ENCODE assay signal across 29 cellular contexts in genomic region chr12:57525615-57526383, GRCh38. TPM values are rescaled to one million over a fixed set of nuclear protein-coding genes. Genes with fewer than 3 reads are reported as not detected.
A peak's percentile ranks its signal among the peaks of the same experiment; 100 is the strongest.
DNase-seq lines count a peak whose midpoint lies in the region; ATAC-seq and TF ChIP-seq lines count a peak whose summit lies in the region.
"Had no signal": no experiment of that assay in that cellular context is flagged by ENCODE, and none has a peak within 500 bp of the region (broad histone marks: within the 10 kb centered on the region; RNA-seq: fewer than 3 reads in every experiment).

No MANE protein-coding gene starts in this region.

- H3K27ac Mint-ChIP-seq in activated CD8-positive, alpha-beta T cell treated with anti-CD3 and anti-CD28 coated beads for 36 hours, result peak overlapping the region; percentile 57
- no peak overlapping the region for H3K27ac Mint-ChIP-seq in activated CD8-positive, alpha-beta T cell treated with anti-CD3 and anti-CD28 coated beads, Interleukin-2, amount 10 ng/mL, durations not matched to agents 7 days and 5 days
- H3K27ac Mint-ChIP-seq in dendritic cell treated with granulocyte-macrophage colony-stimulating factor and Interleukin-4, amounts not matched to agents 40 ng/mL and 50 ng/mL, for 4 days, result peak overlapping the region; percentile 49
- peak overlapping the region; percentile 99 for H3K27ac Mint-ChIP-seq in stimulated activated effector memory CD8-positive, alpha-beta T cell treated with anti-CD3 and anti-CD28 coated beads, Interleukin-12 subunit alpha, Interleukin-12 subunit beta, amount 100 ng/mL, for 72 hours
- H3K27ac Mint-ChIP-seq: memory B cell, WTC11 had no signal

- ATAC-seq in activated CD8-positive, alpha-beta T cell treated with anti-CD3 and anti-CD28 coated beads for 36 hours, result no peak
- ATAC-seq in activated CD8-positive, alpha-beta T cell treated with anti-CD3 and anti-CD28 coated beads, Interleukin-2, amount 10 ng/mL, durations not matched to agents 7 days and 5 days, result no peak
- ATAC-seq in stimulated activated effector memory CD8-positive, alpha-beta T cell treated with anti-CD3 and anti-CD28 coated beads, Interleukin-12 subunit alpha, Interleukin-12 subunit beta, amount 100 ng/mL, for 72 hours, result no peak
- no peak for ATAC-seq in GM19023 (IDR thresholded peaks at IDR 0.05; ENCODE audit: unreplicated experiment)
- ATAC-seq: A549, HCT116, WTC11 had no signal

- H3K9me3 Mint-ChIP-seq in activated CD8-positive, alpha-beta T cell treated with anti-CD3 and anti-CD28 coated beads for 36 hours, result no peaks in the 10 kb centered on the region
- no peaks in the 10 kb centered on the region for H3K9me3 Mint-ChIP-seq in activated CD8-positive, alpha-beta T cell treated with anti-CD3 and anti-CD28 coated beads, Interleukin-2, amount 10 ng/mL, durations not matched to agents 7 days and 5 days (ENCODE audit: insufficient read depth)
- no peaks in the 10 kb centered on the region for H3K9me3 Mint-ChIP-seq in dendritic cell treated with granulocyte-macrophage colony-stimulating factor and Interleukin-4, amounts not matched to agents 40 ng/mL and 50 ng/mL, for 4 days
- H3K9me3 Mint-ChIP-seq in stimulated activated effector memory CD8-positive, alpha-beta T cell treated with anti-CD3 and anti-CD28 coated beads, Interleukin-12 subunit alpha, Interleukin-12 subunit beta, amount 100 ng/mL, for 72 hours, result no peaks in the 10 kb centered on the region
- H3K9me3 Mint-ChIP-seq: activated T-helper 1 cell treated with anti-CD3 and anti-CD28 coated beads, Interleukin-12 subunit alpha, Interleukin-12 subunit beta, Interleukin-2, Interleukin-4 antibody, amounts not matched to agents 30 ng/mL and 10 ng/mL and 1 ng/mL, durations not matched to agents 14 hours and 24 hours and 36 hours; memory B cell; WTC11 had no signal

- peaks cover 42% of the 10 kb centered on the region for H3K4me1 Mint-ChIP-seq in activated CD8-positive, alpha-beta T cell treated with anti-CD3 and anti-CD28 coated beads for 36 hours (ENCODE audit: low read depth)
- H3K4me1 Mint-ChIP-seq in activated CD8-positive, alpha-beta T cell treated with anti-CD3 and anti-CD28 coated beads, Interleukin-2, amount 10 ng/mL, durations not matched to agents 7 days and 5 days (ENCODE audit: low read depth), result peaks cover 44% of the 10 kb centered on the region
- peaks cover 57% of the 10 kb centered on the region for H3K4me1 Mint-ChIP-seq in dendritic cell treated with granulocyte-macrophage colony-stimulating factor and Interleukin-4, amounts not matched to agents 40 ng/mL and 50 ng/mL, for 4 days (ENCODE audit: low read depth)
- H3K4me1 Mint-ChIP-seq in stimulated activated effector memory CD8-positive, alpha-beta T cell treated with anti-CD3 and anti-CD28 coated beads, Interleukin-12 subunit alpha, Interleukin-12 subunit beta, amount 100 ng/mL, for 72 hours, result peaks cover 52% of the 10 kb centered on the region

- H3K36me3 Mint-ChIP-seq in activated CD8-positive, alpha-beta T cell treated with anti-CD3 and anti-CD28 coated beads for 36 hours (ENCODE audit: low read depth), result peaks cover 23% of the 10 kb centered on the region
- H3K36me3 Mint-ChIP-seq in activated CD8-positive, alpha-beta T cell treated with anti-CD3 and anti-CD28 coated beads, Interleukin-2, amount 10 ng/mL, durations not matched to agents 7 days and 5 days (ENCODE audit: low read depth), result peaks cover 40% of the 10 kb centered on the region
- H3K36me3 Mint-ChIP-seq in dendritic cell treated with granulocyte-macrophage colony-stimulating factor and Interleukin-4, amounts not matched to agents 40 ng/mL and 50 ng/mL, for 4 days (ENCODE audit: low read depth), result peaks cover 77% of the 10 kb centered on the region
- H3K36me3 Mint-ChIP-seq in stimulated activated effector memory CD8-positive, alpha-beta T cell treated with anti-CD3 and anti-CD28 coated beads, Interleukin-12 subunit alpha, Interleukin-12 subunit beta, amount 100 ng/mL, for 72 hours, result peaks cover 97% of the 10 kb centered on the region

- POLR2A ChIA-PET in activated CD8-positive, alpha-beta T cell treated with anti-CD3 and anti-CD28 coated beads for 36 hours (lab: Charles Lee), result interaction anchor here (0.6 to 6.9 kb wide), 4 partner anchors 9 to 45 kb away, joined by 3 to 46 read pairs (median 9); partner anchors contain the start of gene DCTN2
- POLR2A ChIA-PET in activated CD8-positive, alpha-beta T cell treated with anti-CD3 and anti-CD28 coated beads, Interleukin-2, amount 10 ng/mL, durations not matched to agents 7 days and 5 days (lab: Charles Lee), result interaction anchor here (0.6 to 2.7 kb wide), 4 partner anchors 9 to 800 kb away, joined by 4 to 29 read pairs (median 4); no protein-coding TSS in a partner anchor

- peaks cover 20% of the 10 kb centered on the region for H3K36me3 ChIP-seq in H7 (replicated peaks; ENCODE audit: control insufficient read depth, insufficient read depth, low read length)

- intact Hi-C loops in activated CD8-positive, alpha-beta T cell treated with anti-CD3 and anti-CD28 coated beads for 36 hours (cut with micrococcal nuclease), result no loop called here
- intact Hi-C loops in dendritic cell treated with granulocyte-macrophage colony-stimulating factor and Interleukin-4, amounts not matched to agents 40 ng/mL and 50 ng/mL, for 4 days (cut with micrococcal nuclease), result no loop called here
- intact Hi-C loops in cardiac septum (cut with DNase I), result no loop called here

- CTCF ChIA-PET in activated CD8-positive, alpha-beta T cell treated with anti-CD3 and anti-CD28 coated beads for 36 hours (lab: Charles Lee), result interaction anchor here (0.6 to 2.3 kb wide), 4 partner anchors 8 to 67 kb away, joined by 3 to 14 read pairs (median 3); no protein-coding TSS in a partner anchor
- CTCF ChIA-PET in activated CD8-positive, alpha-beta T cell treated with anti-CD3 and anti-CD28 coated beads, Interleukin-2, amount 10 ng/mL, durations not matched to agents 7 days and 5 days (lab: Charles Lee), result no interaction called here

- no peak for TF ChIP-seq CTCF in activated CD8-positive, alpha-beta T cell treated with anti-CD3 and anti-CD28 coated beads for 36 hours (IDR thresholded peaks at IDR 0.05)

- DNase-seq in activated CD8-positive, alpha-beta T cell treated with anti-CD3 and anti-CD28 coated beads for 36 hours, result no peak
- no peak for DNase-seq in activated CD8-positive, alpha-beta T cell treated with anti-CD3 and anti-CD28 coated beads, Interleukin-2, amount 10 ng/mL, durations not matched to agents 7 days and 5 days
- peak; percentile 47 for DNase-seq in H7
- no peak for DNase-seq in stimulated activated effector memory CD8-positive, alpha-beta T cell treated with anti-CD3 and anti-CD28 coated beads, Interleukin-12 subunit alpha, Interleukin-12 subunit beta, amount 100 ng/mL, for 72 hours (ENCODE audit: low spot score in 2 of 2)
- no peak for DNase-seq in EL
- DNase-seq in cardiac septum (ENCODE audit: low spot score), result no peak
- DNase-seq: activated CD4-positive, alpha-beta T cell treated with anti-CD3 and anti-CD28 coated beads, Interleukin-2, amount 50 U/mL, for 1 hour; activated naive CD4-positive, alpha-beta T cell treated with anti-CD3 and anti-CD28 coated beads, Interleukin-2, amount 50 U/mL, for 16 hours; BE2C; COR-L47; dermis blood vessel endothelial cell; DMS79 treated with DMSO at 0.1 percent for 48 hours; esophagus squamous epithelium; NCI-H1436; NCI-H2081 treated with DMSO at 0.1 percent for 48 hours; NCI-H226; occipital lobe; OCI-M1; T1000; transverse colon had no signal

- H3K4me3 Mint-ChIP-seq in activated CD8-positive, alpha-beta T cell treated with anti-CD3 and anti-CD28 coated beads for 36 hours, result no peak overlapping the region
- no peak overlapping the region for H3K4me3 Mint-ChIP-seq in activated CD8-positive, alpha-beta T cell treated with anti-CD3 and anti-CD28 coated beads, Interleukin-2, amount 10 ng/mL, durations not matched to agents 7 days and 5 days
- H3K4me3 Mint-ChIP-seq in dendritic cell treated with granulocyte-macrophage colony-stimulating factor and Interleukin-4, amounts not matched to agents 40 ng/mL and 50 ng/mL, for 4 days, result no peak overlapping the region
- H3K4me3 Mint-ChIP-seq in stimulated activated effector memory CD8-positive, alpha-beta T cell treated with anti-CD3 and anti-CD28 coated beads, Interleukin-12 subunit alpha, Interleukin-12 subunit beta, amount 100 ng/mL, for 72 hours, result no peak overlapping the region
- H3K4me3 Mint-ChIP-seq: activated T-helper 1 cell treated with anti-CD3 and anti-CD28 coated beads, Interleukin-12 subunit alpha, Interleukin-12 subunit beta, Interleukin-2, Interleukin-4 antibody, amounts not matched to agents 30 ng/mL and 10 ng/mL and 1 ng/mL, durations not matched to agents 14 hours and 24 hours and 36 hours; memory B cell; WTC11 had no signal

- no peaks in the 10 kb centered on the region for H3K27me3 ChIP-seq in H7 (ENCODE audit: control insufficient read depth, insufficient read depth, low read length)
- H3K27me3 ChIP-seq: ascending aorta, BE2C, esophagus squamous epithelium, transverse colon had no signal

- H3K4me3 ChIP-seq in H7 (ENCODE audit: insufficient read depth, low read depth, low read length), result no peak overlapping the region
- H3K4me3 ChIP-seq: A549, ascending aorta, skin epidermis, transverse colon had no signal

- H3K27me3 Mint-ChIP-seq in activated CD8-positive, alpha-beta T cell treated with anti-CD3 and anti-CD28 coated beads for 36 hours, result no peaks in the 10 kb centered on the region
- H3K27me3 Mint-ChIP-seq in activated CD8-positive, alpha-beta T cell treated with anti-CD3 and anti-CD28 coated beads, Interleukin-2, amount 10 ng/mL, durations not matched to agents 7 days and 5 days (ENCODE audit: low read depth), result no peaks in the 10 kb centered on the region
- H3K27me3 Mint-ChIP-seq in dendritic cell treated with granulocyte-macrophage colony-stimulating factor and Interleukin-4, amounts not matched to agents 40 ng/mL and 50 ng/mL, for 4 days, result no peaks in the 10 kb centered on the region
- H3K27me3 Mint-ChIP-seq: memory B cell had no signal

RNA-seq across cellular contexts. Expression of gene MBD6, which starts 3.2 kb away (rescaled TPM):
- total RNA-seq in activated CD8-positive, alpha-beta T cell treated with anti-CD3 and anti-CD28 coated beads for 36 hours, result 10 to 100 TPM; 46.5 to 47.3 TPM
- 10 to 100 TPM; 68.4 to 71.4 TPM for total RNA-seq in activated CD8-positive, alpha-beta T cell treated with anti-CD3 and anti-CD28 coated beads, Interleukin-2, amount 10 ng/mL, durations not matched to agents 7 days and 5 days
- total RNA-seq in H7 (2014; rRNA removed; shearing (Covaris generic)), result 3.8 and 4.2 TPM in 2 replicates
- total RNA-seq in cardiac septum, result 39.9 TPM

RNA-seq across cellular contexts. Expression of gene DDIT3, which starts 5.5 kb away (rescaled TPM):
- 10 to 100 TPM; 28.0 TPM for total RNA-seq in activated CD8-positive, alpha-beta T cell treated with anti-CD3 and anti-CD28 coated beads for 36 hours
- total RNA-seq in activated CD8-positive, alpha-beta T cell treated with anti-CD3 and anti-CD28 coated beads, Interleukin-2, amount 10 ng/mL, durations not matched to agents 7 days and 5 days, result 10 to 100 TPM; 14.9 to 15.0 TPM
- total RNA-seq in H7 (2014; rRNA removed; shearing (Covaris generic)), result 7.1 and 8.3 TPM in 2 replicates
- total RNA-seq in cardiac septum, result 24.0 TPM

RNA-seq across cellular contexts. Expression of gene DCTN2, which starts 21.2 kb away (rescaled TPM):
- 10 to 100 TPM; 66.2 to 68.6 TPM for total RNA-seq in activated CD8-positive, alpha-beta T cell treated with anti-CD3 and anti-CD28 coated beads for 36 hours
- 10 to 100 TPM; 89.3 to 96.5 TPM for total RNA-seq in activated CD8-positive, alpha-beta T cell treated with anti-CD3 and anti-CD28 coated beads, Interleukin-2, amount 10 ng/mL, durations not matched to agents 7 days and 5 days
- 98.2 and 125 TPM in 2 replicates for total RNA-seq in H7 (2014; rRNA removed; shearing (Covaris generic))
- 100 TPM for total RNA-seq in cardiac septum

RNA-seq across cellular contexts. Expression of gene KIF5A, which starts 24.0 kb away (rescaled TPM):
- 1 to 10 TPM; 1.2 to 1.3 TPM for total RNA-seq in activated CD8-positive, alpha-beta T cell treated with anti-CD3 and anti-CD28 coated beads for 36 hours
- 1 to 10 TPM in 1 of 2 experiments, under 1 TPM in 1; 0.99 to 1.4 TPM for total RNA-seq in activated CD8-positive, alpha-beta T cell treated with anti-CD3 and anti-CD28 coated beads, Interleukin-2, amount 10 ng/mL, durations not matched to agents 7 days and 5 days
- total RNA-seq in H7 (2014; rRNA removed; shearing (Covaris generic)), result 1.0 and 1.3 TPM in 2 replicates
- total RNA-seq in cardiac septum, result 0.22 TPM
- total RNA-seq: ascending aorta had no signal

RNA-seq across cellular contexts. Expression of gene MARS1, which starts 37.9 kb away (rescaled TPM):
- total RNA-seq in activated CD8-positive, alpha-beta T cell treated with anti-CD3 and anti-CD28 coated beads for 36 hours, result 100 to 1,000 TPM; 343 to 345 TPM
- total RNA-seq in activated CD8-positive, alpha-beta T cell treated with anti-CD3 and anti-CD28 coated beads, Interleukin-2, amount 10 ng/mL, durations not matched to agents 7 days and 5 days, result 100 to 1,000 TPM; 275 to 291 TPM
- 223 and 297 TPM in 2 replicates for total RNA-seq in H7 (2014; rRNA removed; shearing (Covaris generic))
- 89.2 TPM for total RNA-seq in cardiac septum
